Comparison of ENCODE assay signal across 11 cellular contexts in genomic region chr3:112958749-112959560, GRCh38. TPM values are rescaled to one million over a fixed set of nuclear protein-coding genes. Genes with fewer than 3 reads are reported as not detected.
DNase-seq lines count a peak whose midpoint lies in the region; ATAC-seq and TF ChIP-seq lines count a peak whose summit lies in the region.
"Had no signal": no experiment of that assay in that cellular context is flagged by ENCODE, and none has a peak within 500 bp of the region (broad histone marks: within the 10 kb centered on the region; RNA-seq: fewer than 3 reads in every experiment).

No MANE protein-coding gene starts in this region.

- H3K4ac ChIP-seq in mesendoderm (ENCODE audit: low read depth, low read length) = no peak overlapping the region

- H2AK5ac ChIP-seq in mesendoderm (ENCODE audit: low read length) = no peak overlapping the region

- H3K27ac ChIP-seq in mesendoderm (ENCODE audit: low read depth, low read length) = no peak overlapping the region
- H3K27ac ChIP-seq: vagina had no signal

- POLR2A ChIA-PET in T-cell (lab: Charles Lee) = no interaction called here

- peaks cover 49% of the 10 kb centered on the region for H3K36me3 Mint-ChIP-seq in T-cell
- peaks cover 5% of the 10 kb centered on the region for H3K36me3 Mint-ChIP-seq in nephron (ENCODE audit: low read depth)
- H3K36me3 Mint-ChIP-seq in osteocyte (ENCODE audit: unreplicated experiment) = no peaks in the 10 kb centered on the region

- H4K8ac ChIP-seq in mesendoderm (ENCODE audit: low read depth, low read length) = no peak overlapping the region

- H2BK15ac ChIP-seq in mesendoderm (replicated peaks; ENCODE audit: low read depth) = no peak overlapping the region

- H3K27ac Mint-ChIP-seq in T-cell (peak overlapping the region; percentile 3 to 85), nephron (peak overlapping the region in 2 of 3 experiments; percentile 13 to 83), osteocyte (ENCODE audit: unreplicated experiment) (no peak overlapping the region)

- H3K27me3 Mint-ChIP-seq in T-cell (no peaks in the 10 kb centered on the region), nephron (ENCODE audit: low read depth) (no peaks in the 10 kb centered on the region), osteocyte (ENCODE audit: unreplicated experiment) (peaks cover 49% of the 10 kb centered on the region)

- no CpG with 5 or more reads among the region's 6 CpGs for WGBS in mesendoderm (ENCODE audit: extremely low coverage, insufficient coverage, low lambda C conversion rate)

- H3K18ac ChIP-seq in mesendoderm (ENCODE audit: low read length) = no peak overlapping the region

- no peak overlapping the region for H3K4me3 ChIP-seq in mesendoderm (ENCODE audit: low read length)
- H3K4me3 ChIP-seq: mucosa of descending colon, vagina had no signal

- no peak overlapping the region for H2BK120ac ChIP-seq in mesendoderm (ENCODE audit: low read depth, low read length)

- H4K5ac ChIP-seq in mesendoderm (ENCODE audit: low read length) = no peak overlapping the region

- no peak overlapping the region for H2BK5ac ChIP-seq in mesendoderm (ENCODE audit: low read length)

- no peak overlapping the region for H3K4me2 ChIP-seq in mesendoderm (ENCODE audit: low read length)

- no peaks in the 10 kb centered on the region for H3K79me1 ChIP-seq in mesendoderm (ENCODE audit: low read length)

- H3K36me3 ChIP-seq in mesendoderm (ENCODE audit: control insufficient read depth, insufficient read depth, low read length) = no peaks in the 10 kb centered on the region
- H3K36me3 ChIP-seq: vagina had no signal

- H3K23ac ChIP-seq in mesendoderm (ENCODE audit: low read length) = no peak overlapping the region

- ATAC-seq in GM18517 (IDR thresholded peaks at IDR 0.05; ENCODE audit: unreplicated experiment) = peak; percentile 77
- peak; percentile 80 for ATAC-seq in GM21619 (IDR thresholded peaks at IDR 0.05; ENCODE audit: unreplicated experiment)
- ATAC-seq in T-cell (replicated peaks in 1 of 4) = peak in 2 of 4 experiments; percentile 24 to 44
- ATAC-seq: mucosa of descending colon had no signal

- H3K4me1 Mint-ChIP-seq in T-cell (peaks cover 34 to 50% (median 47%) of the 10 kb centered on the region in 3 donors), nephron (no peaks in the 10 kb centered on the region), osteocyte (ENCODE audit: unreplicated experiment) (no peaks in the 10 kb centered on the region)

- H3K4me1 ChIP-seq in mesendoderm (ENCODE audit: control insufficient read depth, low read depth, low read length) = no peaks in the 10 kb centered on the region
- H3K4me1 ChIP-seq: vagina had no signal

- no peaks in the 10 kb centered on the region for H3K27me3 ChIP-seq in mesendoderm (ENCODE audit: insufficient read depth, low read length, poor library complexity)
- H3K27me3 ChIP-seq: vagina had no signal

- TF ChIP-seq CTCF in nephron (IDR thresholded peaks at IDR 0.05; ENCODE audit: unreplicated experiment in 3 of 3) = no peak
- TF ChIP-seq CTCF in osteocyte (IDR thresholded peaks at IDR 0.05) = no peak

- CTCF ChIA-PET in T-cell (lab: Charles Lee) = interaction anchor here in 1 of 2 donors (0.8 kb wide), 1 partner anchor 10 kb away, joined by 3 read pairs; no protein-coding TSS in a partner anchor

- H3K79me2 ChIP-seq in mesendoderm (ENCODE audit: control insufficient read depth, insufficient read depth, low read length) = no peaks in the 10 kb centered on the region

- H3K9me3 Mint-ChIP-seq in T-cell (peaks cover 11 to 22% (median 22%) of the 10 kb centered on the region in 3 donors), nephron (peaks cover 27% of the 10 kb centered on the region), osteocyte (ENCODE audit: unreplicated experiment) (peaks cover 12% of the 10 kb centered on the region)

- H3K56ac ChIP-seq in mesendoderm (ENCODE audit: low read length) = no peak overlapping the region

- H3K9ac ChIP-seq in mesendoderm (ENCODE audit: low read length) = no peak overlapping the region

- DNase-seq in T-cell = no peak
- no peak for DNase-seq in amygdala (lab: John Stamatoyannopoulos, UW)
- DNase-seq in osteocyte (ENCODE audit: extremely low spot score, unreplicated experiment) = no peak
- no peak for DNase-seq in mesendoderm
- DNase-seq: mucosa of descending colon; NCI-H187 treated with DMSO at 0.1 percent for 48 hours; stimulated activated CD4-positive, alpha-beta T cell treated with anti-CD3 and anti-CD28 coated beads, Interleukin-4, amount 100 ng/mL, for 4 hours had no signal

- H3K4me3 Mint-ChIP-seq in T-cell = peak overlapping the region; percentile 42 to 78 (median 55)
- H3K4me3 Mint-ChIP-seq in nephron = peak overlapping the region in 2 of 3 experiments; percentile 8 to 49
- no peak overlapping the region for H3K4me3 Mint-ChIP-seq in osteocyte (ENCODE audit: unreplicated experiment)

RNA-seq across cellular contexts. Expression of gene CD200R1, which starts 15.9 kb away (rescaled TPM):
- total RNA-seq in T-cell (10 to 100 TPM; 10.1 to 20.4 (median 11.9) TPM), osteocyte (not detected in 2 replicates)
- polyA plus RNA-seq in mesendoderm (2013, experiment 1 of 2) = 0.07 TPM
- 0.07 TPM for polyA plus RNA-seq in mesendoderm (2013, experiment 2 of 2)

RNA-seq across cellular contexts. Expression of gene GTPBP8, which starts 31.8 kb away (rescaled TPM):
- total RNA-seq in T-cell = 10 to 100 TPM; 17.2 to 31.3 (median 27.5) TPM
- total RNA-seq in osteocyte = 18.2 and 19.9 TPM in 2 replicates
- 51.0 TPM for polyA plus RNA-seq in mesendoderm (2013, experiment 1 of 2)
- polyA plus RNA-seq in mesendoderm (2013, experiment 2 of 2) = 50.7 TPM

Comparison
In these comparisons a context has a peak if more than half of its experiments do, and no peak if none do; other contexts are left out.
1. RNA of gene CD200R1, which starts 15.9 kb away (total RNA-seq): 10.1 to 20.4 TPM in T-cell; not detected in osteocyte; every median in the first group is over 10 times any median in the second.